In genomic region chr9:15308511-15308910, GRCh38 we compare ENCODE assay signal across 11 cellular contexts. TPM values are rescaled to one million over a fixed set of nuclear protein-coding genes. Genes with fewer than 3 reads are reported as not detected.
DNase-seq lines count a peak whose midpoint lies in the region; ATAC-seq and TF ChIP-seq lines count a peak whose summit lies in the region.
"Had no signal": no experiment of that assay in that cellular context is flagged by ENCODE, and none has a peak within 500 bp of the region (broad histone marks: within the 10 kb centered on the region; RNA-seq: fewer than 3 reads in every experiment).

No MANE protein-coding gene starts in this region.

- peak overlapping the region; percentile 75 for H3K27ac ChIP-seq in effector memory CD4-positive, alpha-beta T cell (ENCODE audit: insufficient read depth, low read length, poor library complexity, severe bottlenecking)
- no peak overlapping the region for H3K27ac ChIP-seq in left lung

- no peak overlapping the region for H3K27ac Mint-ChIP-seq in Caco-2 (ENCODE audit: unreplicated experiment)
- H3K27ac Mint-ChIP-seq in naive B cell: peak overlapping the region in 1 of 6 donors; percentile 87

- H3K27me3 Mint-ChIP-seq in Caco-2 (ENCODE audit: insufficient read depth, unreplicated experiment): no peaks in the 10 kb centered on the region
- H3K27me3 Mint-ChIP-seq in naive B cell: peaks cover 0 to 16% (median 12%) of the 10 kb centered on the region in 3 donors

- no peaks in the 10 kb centered on the region for H3K9me3 ChIP-seq in Caco-2
- H3K9me3 ChIP-seq in MG63: peaks cover 5% of the 10 kb centered on the region
- H3K9me3 ChIP-seq in effector memory CD4-positive, alpha-beta T cell (ENCODE audit: control insufficient read depth, low read length): no peaks in the 10 kb centered on the region
- no peaks in the 10 kb centered on the region for H3K9me3 ChIP-seq in left lung

- BruUV-seq in Caco-2 (replicated peaks; lab: Mats Ljungman, UMichigan): no TSS peak

- H3K4me3 ChIP-seq in Caco-2 (ENCODE audit: low read depth, low read length) (no peak overlapping the region), MG63 (no peak overlapping the region), left lung (no peak overlapping the region)
- no peak overlapping the region for H3K4me3 ChIP-seq in effector memory CD4-positive, alpha-beta T cell (ENCODE audit: insufficient read depth, low read depth, low read length, poor library complexity, severe bottlenecking)

- H3K4me1 ChIP-seq in Caco-2 (peaks cover 4% of the 10 kb centered on the region; the same call in 1 of the 2 replicates), left lung (peaks cover 0 to 15% of the 10 kb centered on the region in 2 donors)
- H3K4me1 ChIP-seq in effector memory CD4-positive, alpha-beta T cell (ENCODE audit: control insufficient read depth, insufficient read depth, low read length, poor library complexity, severe bottlenecking): peaks cover 12% of the 10 kb centered on the region

- peak overlapping the region; percentile 92 for H3K4me3 Mint-ChIP-seq in Caco-2 (ENCODE audit: unreplicated experiment)
- H3K4me3 Mint-ChIP-seq in naive B cell: peak overlapping the region in 7 of 8 donors; percentile 42 to 96 (median 93)

- CTCF ChIA-PET in Caco-2 (lab: Charles Lee): no interaction called here

- H3K36me3 Mint-ChIP-seq in Caco-2 (ENCODE audit: insufficient read depth, unreplicated experiment) (peaks cover 6% of the 10 kb centered on the region), naive B cell (no peaks in the 10 kb centered on the region)

- POLR2A ChIA-PET in Caco-2 (lab: Charles Lee): no interaction called here

- H3K27me3 ChIP-seq in Caco-2 (replicated peaks; ENCODE audit: control insufficient read depth, insufficient read depth, low read length) (no peaks in the 10 kb centered on the region), MG63 (no peaks in the 10 kb centered on the region), left lung (peaks cover 0 to 7% of the 10 kb centered on the region in 2 donors)
- H3K27me3 ChIP-seq in effector memory CD4-positive, alpha-beta T cell (replicated peaks; ENCODE audit: control insufficient read depth, insufficient read depth, low read length, poor library complexity, severe bottlenecking): no peaks in the 10 kb centered on the region

- H3K9me3 Mint-ChIP-seq in Caco-2 (ENCODE audit: unreplicated experiment): no peaks in the 10 kb centered on the region
- H3K9me3 Mint-ChIP-seq in naive B cell: peaks cover 0 to 3% (median under 1%) of the 10 kb centered on the region in 7 donors

- no peak for ATAC-seq in naive B cell (ENCODE audit: low read depth in 2 of 2)
- ATAC-seq in left lung: no peak
- ATAC-seq: activated CD4-positive, CD25-positive, alpha-beta regulatory T cell treated with anti-CD3 and anti-CD28 coated beads, Interleukin-2, amount 50 U/mL, for 24 hours had no signal

- no peaks in the 10 kb centered on the region for H3K36me3 ChIP-seq in Caco-2 (ENCODE audit: control insufficient read depth, insufficient read depth, low read length)
- H3K36me3 ChIP-seq in MG63: no peaks in the 10 kb centered on the region
- H3K36me3 ChIP-seq in effector memory CD4-positive, alpha-beta T cell (ENCODE audit: control insufficient read depth, insufficient read depth, low read length): no peaks in the 10 kb centered on the region
- no peaks in the 10 kb centered on the region for H3K36me3 ChIP-seq in left lung

- H3K4me1 Mint-ChIP-seq in Caco-2 (ENCODE audit: low read depth, unreplicated experiment) (peaks cover 7% of the 10 kb centered on the region), naive B cell (peaks cover 21 to 39% (median 27%) of the 10 kb centered on the region in 3 donors)

- intact Hi-C loops in Caco-2 (cut with micrococcal nuclease; ENCODE audit: unreplicated experiment) (no loop called here), left lung (cut with DNase I) (no loop called here)

- no peak for DNase-seq in Caco-2
- peak; percentile 53 for DNase-seq in MG63
- no peak for DNase-seq in effector memory CD4-positive, alpha-beta T cell
- no peak for DNase-seq in naive B cell
- no peak for DNase-seq in effector CD4-positive, alpha-beta T cell
- DNase-seq in left lung: no peak
- DNase-seq in activated CD4-positive, CD25-positive, alpha-beta regulatory T cell (lab: John Stamatoyannopoulos, UW): no peak
- DNase-seq: head of caudate nucleus; KBM-7; stimulated activated CD4-positive, alpha-beta T cell treated with anti-CD3 and anti-CD28 coated beads, Interleukin-12 subunit alpha, Interleukin-12 subunit beta, amount 100 ng/mL, for 4 hours had no signal

- no peak for TF ChIP-seq CTCF in Caco-2 (IDR thresholded peaks at IDR 0.05; ENCODE audit: insufficient read depth in 1 of 2, low read depth in 1 of 2, low read length in 1 of 2, severe bottlenecking in 1 of 2, unreplicated experiment in 1 of 2)
- no peak for TF ChIP-seq CTCF in left lung (IDR thresholded peaks at IDR 0.05)

RNA-seq across cellular contexts. Expression of gene TTC39B, which starts 1.5 kb away (rescaled TPM):
- total RNA-seq in Caco-2 (2022) (6.9 and 7.6 TPM in 2 replicates), left lung (10 to 100 TPM; 21.7 to 23.2 TPM)
- total RNA-seq in MG63 (2014; rRNA removed; shearing (Covaris generic); ENCODE audit: low replicate concordance): 17.2 and 22.2 TPM in 2 replicates
- 1 to 10 TPM in 5 of 6 donors, under 1 TPM in 1; 0.19 to 6.7 (median 3.2) TPM for polyA plus RNA-seq in naive B cell (ENCODE audit: low read depth in 6 of 6)
